In the genomic region with DNA sequence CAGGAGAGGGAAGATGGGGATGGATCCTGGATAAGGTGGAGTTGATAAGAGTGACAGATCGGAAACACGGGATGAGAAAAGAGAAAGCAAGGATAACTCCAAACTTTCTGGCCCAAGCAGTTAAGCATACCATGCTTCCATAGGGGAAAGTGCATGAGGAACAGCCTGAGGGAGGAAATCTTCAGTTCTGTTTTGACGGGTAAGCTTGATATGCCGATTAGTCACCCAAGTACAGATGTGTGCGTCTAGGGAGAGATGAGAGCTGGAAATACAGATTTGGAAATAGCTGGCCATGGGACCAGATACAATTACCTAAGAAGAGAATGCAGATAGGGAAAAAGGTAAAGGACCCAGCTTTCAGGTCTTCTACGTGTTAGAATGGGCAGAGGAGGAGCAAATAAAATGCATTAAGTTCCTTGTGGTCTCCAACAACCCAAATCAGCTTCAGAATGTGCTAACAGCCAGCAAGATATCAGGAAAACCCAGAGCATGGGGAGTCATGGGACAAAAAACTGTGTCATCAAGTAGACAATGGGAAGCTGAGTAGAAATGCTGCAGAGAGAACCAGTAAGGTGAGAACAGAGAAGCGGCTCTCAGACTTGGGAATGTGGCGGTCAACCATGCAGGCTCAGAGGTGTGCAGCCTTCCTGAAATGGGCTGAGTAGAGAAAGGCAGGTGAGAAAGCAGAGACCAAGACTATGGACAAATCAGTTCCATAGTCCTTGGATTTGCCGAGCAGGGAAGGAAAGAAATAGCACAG, we compare ENCODE assay signal across 17 cellular contexts. TPM values are rescaled to one million over a fixed set of nuclear protein-coding genes. Genes with fewer than 3 reads are reported as not detected.
A peak's percentile ranks its signal among the peaks of the same experiment; 100 is the strongest.
DNase-seq lines count a peak whose midpoint lies in the region; ATAC-seq, FAIRE-seq and TF ChIP-seq lines count a peak whose summit lies in the region.
"Had no signal": no experiment of that assay in that cellular context is flagged by ENCODE, and none has a peak within 500 bp of the region (broad histone marks: within the 10 kb centered on the region; RNA-seq: fewer than 3 reads in every experiment).

No MANE protein-coding gene starts in this region.

- H3K36me3 ChIP-seq in GM23338 (ENCODE audit: insufficient read depth): no peaks in the 10 kb centered on the region

- no peaks in the 10 kb centered on the region for H3K9me2 ChIP-seq in GM23338 (ENCODE audit: insufficient read depth)

- no peaks in the 10 kb centered on the region for H4K20me1 ChIP-seq in GM23338 (replicated peaks; ENCODE audit: insufficient read depth)

- peak overlapping the region; percentile 3; the same call in 1 of the 2 replicates for H3K27ac Mint-ChIP-seq in GM23338
- H3K27ac Mint-ChIP-seq in stimulated activated naive B cell treated with anti-CD40 and anti-IgM and Interleukin-4, amounts not matched to agents 10 μg/mL and 1 μg/mL and 100 μg/mL, for 72 hours: no peak overlapping the region

- peaks cover 6% of the 10 kb centered on the region for H3K27me3 Mint-ChIP-seq in GM23338 (ENCODE audit: insufficient read depth, low read depth, poor library complexity)
- H3K27me3 Mint-ChIP-seq in stimulated activated naive B cell treated with anti-CD40 and anti-IgM and Interleukin-4, amounts not matched to agents 10 μg/mL and 1 μg/mL and 100 μg/mL, for 72 hours: peaks cover 12 to 17% of the 10 kb centered on the region in 2 donors

- H3K36me3 Mint-ChIP-seq in GM23338 (ENCODE audit: low read depth): no peaks in the 10 kb centered on the region
- no peaks in the 10 kb centered on the region for H3K36me3 Mint-ChIP-seq in stimulated activated naive B cell treated with anti-CD40 and anti-IgM and Interleukin-4, amounts not matched to agents 10 μg/mL and 1 μg/mL and 100 μg/mL, for 72 hours

- H3K27ac ChIP-seq in GM23338 (ENCODE audit: low read depth): no peak overlapping the region
- H3K27ac ChIP-seq in foreskin keratinocyte: peak overlapping the region; percentile 46

- ATAC-seq in GM23338: no peak
- ATAC-seq in foreskin keratinocyte: peak; percentile 75
- no peak for ATAC-seq in stimulated activated naive B cell treated with anti-CD40 and anti-IgM and Interleukin-4, amounts not matched to agents 10 μg/mL and 1 μg/mL and 100 μg/mL, for 72 hours (replicated peaks)
- ATAC-seq: Panc1 had no signal

- H3K4me3 ChIP-seq in GM23338 (no peak overlapping the region), cardiac fibroblast (replicated peaks in 1 of 2; ENCODE audit: low read depth in 2 of 2, low read length in 2 of 2) (no peak overlapping the region)

- H3K4me3 Mint-ChIP-seq in GM23338: no peak overlapping the region
- no peak overlapping the region for H3K4me3 Mint-ChIP-seq in stimulated activated naive B cell treated with anti-CD40 and anti-IgM and Interleukin-4, amounts not matched to agents 10 μg/mL and 1 μg/mL and 100 μg/mL, for 72 hours

- 0 out of 2 replicates have a peak overlapping the region, but pooled peaks have one; percentile 32 for H2AFZ ChIP-seq in GM23338

- H3K9me3 Mint-ChIP-seq in GM23338: no peaks in the 10 kb centered on the region
- H3K9me3 Mint-ChIP-seq in stimulated activated naive B cell treated with anti-CD40 and anti-IgM and Interleukin-4, amounts not matched to agents 10 μg/mL and 1 μg/mL and 100 μg/mL, for 72 hours: no peaks in the 10 kb centered on the region

- H3K79me2 ChIP-seq in GM23338 (replicated peaks; ENCODE audit: insufficient read depth): no peaks in the 10 kb centered on the region

- FAIRE-seq in frontal cortex (lab: Jason Lieb, UNC): no peak

- H3K4me1 Mint-ChIP-seq in GM23338: peaks cover 6% of the 10 kb centered on the region; the same call in 1 of the 3 replicates
- H3K4me1 Mint-ChIP-seq in stimulated activated naive B cell treated with anti-CD40 and anti-IgM and Interleukin-4, amounts not matched to agents 10 μg/mL and 1 μg/mL and 100 μg/mL, for 72 hours: no peaks in the 10 kb centered on the region

- H3K27me3 ChIP-seq in GM23338 (ENCODE audit: insufficient read depth) (no peaks in the 10 kb centered on the region), foreskin keratinocyte (no peaks in the 10 kb centered on the region)

- TF ChIP-seq CTCF in GM23338 (conservative IDR thresholded peaks at IDR 0.05; ENCODE audit: low read depth in 2 of 2) (no peak), cardiac fibroblast (IDR thresholded peaks at IDR 0.05; ENCODE audit: low read depth, low read length) (no peak), foreskin keratinocyte (conservative IDR thresholded peaks at IDR 0.05) (no peak)

- H3F3A ChIP-seq in GM23338 (replicated peaks; ENCODE audit: low read depth): no peaks in the 10 kb centered on the region

- H3K4me2 ChIP-seq in GM23338: no peak overlapping the region

- DNase-seq in GM23338 (ENCODE audit: low spot score) (no peak), NCI-H69 (lab: John Stamatoyannopoulos, UW) (peak; percentile 81), cardiac fibroblast (ENCODE audit: low read depth in 2 of 2) (peak; percentile 21 to 48), foreskin keratinocyte (peak; percentile 84 to 93), hepatic stellate cell (ENCODE audit: low spot score) (no peak), frontal cortex (ENCODE audit: low spot score in 2 of 2) (no peak), DMS153 treated with DMSO at 0.1 percent for 48 hours (lab: John Stamatoyannopoulos, UW; ENCODE audit: unreplicated experiment) (no peak)
- DNase-seq in stimulated activated naive B cell treated with anti-CD40 and anti-IgM and Interleukin-4, amounts not matched to agents 10 μg/mL and 1 μg/mL and 100 μg/mL, for 72 hours: no peak
- DNase-seq: Caco-2, DMS79, HCEC 1CT, KBM-7, NCI-H1092, NCI-H2107, NCI-H748 treated with DMSO at 0.1 percent for 48 hours, SHP77 treated with DMSO at 0.1 percent for 48 hours had no signal

- H3K4me1 ChIP-seq in GM23338 (ENCODE audit: insufficient read depth): no peaks in the 10 kb centered on the region
- peaks cover 33% of the 10 kb centered on the region for H3K4me1 ChIP-seq in foreskin keratinocyte

TF ChIP-seq in GM23338, 12 proteins besides CTCF, POLR2A, EP300 and RAD21 (continues in another document):
- TF ChIP-seq NANOG (IDR thresholded peaks at IDR 0.05; ENCODE audit: borderline replicate concordance) (no peak), ZNF114 (CRISPR knock-in tag; IDR thresholded peaks at IDR 0.05) (no peak), EZH2phosphoT487 (IDR thresholded peaks at IDR 0.05; ENCODE audit: unreplicated experiment) (no peak), CREB1 (CRISPR knock-in tag; IDR thresholded peaks at IDR 0.05; ENCODE audit: low read depth) (no peak)
- TF ChIP-seq, protein P1, sequence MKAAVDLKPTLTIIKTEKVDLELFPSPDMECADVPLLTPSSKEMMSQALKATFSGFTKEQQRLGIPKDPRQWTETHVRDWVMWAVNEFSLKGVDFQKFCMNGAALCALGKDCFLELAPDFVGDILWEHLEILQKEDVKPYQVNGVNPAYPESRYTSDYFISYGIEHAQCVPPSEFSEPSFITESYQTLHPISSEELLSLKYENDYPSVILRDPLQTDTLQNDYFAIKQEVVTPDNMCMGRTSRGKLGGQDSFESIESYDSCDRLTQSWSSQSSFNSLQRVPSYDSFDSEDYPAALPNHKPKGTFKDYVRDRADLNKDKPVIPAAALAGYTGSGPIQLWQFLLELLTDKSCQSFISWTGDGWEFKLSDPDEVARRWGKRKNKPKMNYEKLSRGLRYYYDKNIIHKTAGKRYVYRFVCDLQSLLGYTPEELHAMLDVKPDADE (IDR thresholded peaks at IDR 0.05): no peak

RNA-seq across cellular contexts. Expression of a gene that starts 56.3 kb away (rescaled TPM):
- total RNA-seq in GM23338 (2014; rRNA removed; shearing (Covaris generic)): 0.42 TPM in 1 of 2 replicates, not detected in the other
- polyA plus RNA-seq in GM23338 (2016; fragmentation: Nextera tagmentation; extraction: Ambion mirVana) (0.45 and 1.4 TPM in 2 replicates), foreskin keratinocyte (0.39 and 0.41 TPM in 2 replicates)
- total RNA-seq in foreskin keratinocyte (0.88 and 0.99 TPM in 2 replicates), frontal cortex (0.82 TPM)

Comparison
In these comparisons a context has a peak if more than half of its experiments do, and no peak if none do; other contexts are left out.
1. DNase-seq: peak in NCI-H69 (single experiment), cardiac fibroblast (2 of 2) and foreskin keratinocyte (2 of 2); none in GM23338 (single experiment), stimulated activated naive B cell treated with anti-CD40 and anti-IgM and Interleukin-4, amounts not matched to agents 10 μg/mL and 1 μg/mL and 100 μg/mL, for 72 hours (single experiment), hepatic stellate cell (single experiment), frontal cortex (0 of 2) and DMS153 treated with DMSO at 0.1 percent for 48 hours (single experiment).